ENCODE assay signal across 11 cellular contexts in genomic region chr6:135145509-135145865, GRCh38. TPM values are rescaled to one million over a fixed set of nuclear protein-coding genes. Genes with fewer than 3 reads are reported as not detected.
DNase-seq lines count a peak whose midpoint lies in the region; ATAC-seq and TF ChIP-seq lines count a peak whose summit lies in the region.
"Had no signal": no experiment of that assay in that cellular context is flagged by ENCODE, and none has a peak within 500 bp of the region (broad histone marks: within the 10 kb centered on the region; RNA-seq: fewer than 3 reads in every experiment).

No MANE protein-coding gene starts in this region.

- H3K4me3 Mint-ChIP-seq in activated CD8-positive, alpha-beta T cell treated with anti-CD3 and anti-CD28 coated beads for 36 hours, result peak overlapping the region; percentile 27
- H3K4me3 Mint-ChIP-seq in type B pancreatic cell, result no peak overlapping the region

- POLR2A ChIA-PET in activated CD8-positive, alpha-beta T cell treated with anti-CD3 and anti-CD28 coated beads for 36 hours (lab: Charles Lee), result interaction anchor here (0.6 to 5.4 kb wide), 4 partner anchors 18 to 114 kb away, joined by 3 to 42 read pairs (median 4); partner anchors contain the start of gene MYB

- no peaks in the 10 kb centered on the region for H3K4me1 ChIP-seq in right cardiac atrium (ENCODE audit: control insufficient read depth, insufficient read depth, low read length)
- H3K4me1 ChIP-seq: Caco-2, suprapubic skin had no signal

- H3K9me3 Mint-ChIP-seq in activated CD8-positive, alpha-beta T cell treated with anti-CD3 and anti-CD28 coated beads for 36 hours, result peaks cover 3% of the 10 kb centered on the region
- H3K9me3 Mint-ChIP-seq in type B pancreatic cell, result no peaks in the 10 kb centered on the region
- H3K9me3 Mint-ChIP-seq: naive thymus-derived CD8-positive, alpha-beta T cell had no signal

- H3K27me3 ChIP-seq in right cardiac atrium (ENCODE audit: control insufficient read depth, insufficient read depth), result no peaks in the 10 kb centered on the region
- H3K27me3 ChIP-seq: suprapubic skin had no signal

- H3K9me3 ChIP-seq in right cardiac atrium (ENCODE audit: control insufficient read depth, low read length), result no peaks in the 10 kb centered on the region
- H3K9me3 ChIP-seq: Caco-2, suprapubic skin had no signal

- 65% methylated on average over 1 of the region's 1 CpG for WGBS in right cardiac atrium

- H3K27me3 Mint-ChIP-seq in activated CD8-positive, alpha-beta T cell treated with anti-CD3 and anti-CD28 coated beads for 36 hours, result no peaks in the 10 kb centered on the region
- peaks cover 32% of the 10 kb centered on the region for H3K27me3 Mint-ChIP-seq in type B pancreatic cell
- H3K27me3 Mint-ChIP-seq: naive thymus-derived CD8-positive, alpha-beta T cell had no signal

- no peak overlapping the region for H3K4me3 ChIP-seq in right cardiac atrium (ENCODE audit: low read length)
- H3K4me3 ChIP-seq: suprapubic skin had no signal

- peak overlapping the region; percentile 95 for H3K27ac Mint-ChIP-seq in activated CD8-positive, alpha-beta T cell treated with anti-CD3 and anti-CD28 coated beads for 36 hours
- H3K27ac Mint-ChIP-seq in type B pancreatic cell, result no peak overlapping the region

- intact Hi-C loops in activated CD8-positive, alpha-beta T cell treated with anti-CD3 and anti-CD28 coated beads for 36 hours (cut with micrococcal nuclease), result loop anchor here (1.0 to 5.0 kb wide), 2 partner anchors 38 to 58 kb away; no protein-coding TSS in a partner anchor
- intact Hi-C loops in right cardiac atrium (cut with DNase I), result no loop called here

- ATAC-seq in HG03432 (IDR thresholded peaks at IDR 0.05; ENCODE audit: unreplicated experiment) (peak; percentile 35), right cardiac atrium (no peak)
- ATAC-seq in activated CD8-positive, alpha-beta T cell treated with anti-CD3 and anti-CD28 coated beads for 36 hours, result peak; percentile 59

- no peak overlapping the region for H3K27ac ChIP-seq in right cardiac atrium (ENCODE audit: low read length)
- H3K27ac ChIP-seq: suprapubic skin had no signal

- H3K4me1 Mint-ChIP-seq in activated CD8-positive, alpha-beta T cell treated with anti-CD3 and anti-CD28 coated beads for 36 hours (ENCODE audit: low read depth), result peaks cover 76% of the 10 kb centered on the region
- peaks cover 6% of the 10 kb centered on the region for H3K4me1 Mint-ChIP-seq in type B pancreatic cell (ENCODE audit: unreplicated experiment)

- H3K36me3 Mint-ChIP-seq in activated CD8-positive, alpha-beta T cell treated with anti-CD3 and anti-CD28 coated beads for 36 hours (ENCODE audit: low read depth), result peaks cover 3% of the 10 kb centered on the region
- H3K36me3 Mint-ChIP-seq in type B pancreatic cell, result no peaks in the 10 kb centered on the region
- H3K36me3 Mint-ChIP-seq: naive thymus-derived CD8-positive, alpha-beta T cell had no signal

- peak; percentile 29 to 46 for DNase-seq in AML-193 (lab: John Stamatoyannopoulos, UW)
- DNase-seq in activated CD8-positive, alpha-beta T cell treated with anti-CD3 and anti-CD28 coated beads for 36 hours, result no peak
- peak; percentile 8 for DNase-seq in kidney glomerular epithelial cell (lab: John Stamatoyannopoulos, UW)
- no peak for DNase-seq in HCEC 1CT
- DNase-seq in right cardiac atrium, result no peak
- DNase-seq in NCI-H146 treated with DMSO at 0.1 percent for 48 hours (lab: John Stamatoyannopoulos, UW; ENCODE audit: unreplicated experiment), result no peak
- no peak for DNase-seq in type B pancreatic cell (ENCODE audit: extremely low spot score, unreplicated experiment)

- CTCF ChIA-PET in activated CD8-positive, alpha-beta T cell treated with anti-CD3 and anti-CD28 coated beads for 36 hours (lab: Charles Lee), result interaction anchor here (1.0 to 6.6 kb wide), 14 partner anchors 10 to 277 kb away, joined by 3 to 67 read pairs (median 15); partner anchors contain the start of genes HBS1L and MYB

- no peak for TF ChIP-seq CTCF in activated CD8-positive, alpha-beta T cell treated with anti-CD3 and anti-CD28 coated beads for 36 hours (IDR thresholded peaks at IDR 0.05)
- no peak for TF ChIP-seq CTCF in type B pancreatic cell (conservative IDR thresholded peaks at IDR 0.05)

RNA-seq across cellular contexts. Expression of gene MYB, which starts 35.6 kb away (rescaled TPM):
- 10 to 100 TPM; 50.9 to 53.6 TPM for total RNA-seq in activated CD8-positive, alpha-beta T cell treated with anti-CD3 and anti-CD28 coated beads for 36 hours
- total RNA-seq in right cardiac atrium (under 1 TPM in 2 of 4 donors, not detected in 2; 0.12 to 0.14 TPM), type B pancreatic cell (ENCODE audit: low replicate concordance) (4.7 and 4.9 TPM in 2 replicates)
- polyA plus RNA-seq in right cardiac atrium, result not detected

Comparison
In these comparisons a context has a peak if more than half of its experiments do, and no peak if none do; other contexts are left out.
1. DNase-seq: peak in AML-193 (2 of 2) and kidney glomerular epithelial cell (single experiment); none in activated CD8-positive, alpha-beta T cell treated with anti-CD3 and anti-CD28 coated beads for 36 hours (single experiment), HCEC 1CT (single experiment), right cardiac atrium (0 of 3), NCI-H146 treated with DMSO at 0.1 percent for 48 hours (single experiment) and type B pancreatic cell (single experiment).
2. ATAC-seq: peak in HG03432 (single experiment) and activated CD8-positive, alpha-beta T cell treated with anti-CD3 and anti-CD28 coated beads for 36 hours (single experiment); none in right cardiac atrium (0 of 2).